Comparison of ENCODE assay signal across 8 cellular contexts in the genomic region with DNA sequence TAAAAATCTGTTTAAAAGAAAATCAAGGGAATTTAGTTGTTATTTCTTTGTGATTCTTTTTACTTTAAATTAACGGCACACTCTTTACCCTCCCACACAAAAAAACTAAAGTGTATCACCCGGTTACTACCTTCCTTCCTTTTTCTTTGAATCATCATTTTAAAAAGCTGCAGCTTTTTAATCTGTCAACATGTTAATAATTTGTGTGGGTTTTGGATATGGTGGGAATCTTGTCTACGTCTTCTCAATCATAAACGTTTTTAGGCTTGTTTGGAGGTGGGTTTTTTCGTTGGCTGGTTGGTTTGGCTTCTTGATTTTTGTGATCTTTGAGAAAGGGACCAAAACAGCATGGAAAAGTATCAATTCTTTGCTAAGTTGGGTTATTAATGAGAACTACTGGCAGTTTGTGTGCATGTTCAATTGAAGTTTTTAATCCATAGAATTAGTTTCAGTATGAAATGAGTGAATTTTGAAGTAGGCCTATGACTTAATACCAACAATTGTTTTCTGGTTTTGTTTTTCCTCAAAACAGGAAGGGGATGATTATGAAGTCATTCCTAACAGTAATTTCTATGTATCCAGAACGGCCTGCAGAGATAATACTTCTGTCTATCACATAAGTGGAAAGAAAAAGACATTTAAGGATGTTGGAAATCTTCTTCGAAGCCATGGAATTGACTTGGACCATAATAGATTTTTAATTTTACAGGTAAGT. TPM values are rescaled to one million over a fixed set of nuclear protein-coding genes. Genes with fewer than 3 reads are reported as not detected.
DNase-seq lines count a peak whose midpoint lies in the region; ATAC-seq and TF ChIP-seq lines count a peak whose summit lies in the region.

No MANE protein-coding gene starts in this region.

- peak overlapping the region; percentile 20 for H3K27ac ChIP-seq in A673 (ENCODE audit: low read depth, low read length, poor library complexity, severe bottlenecking)
- peak overlapping the region in 2 of 3 donors; percentile 1 to 13 for H3K27ac ChIP-seq in right lobe of liver
- H3K27ac ChIP-seq in adrenal gland, result peak overlapping the region in 1 of 5 donors; percentile 19

- intact Hi-C loops in A673 (cut with micrococcal nuclease; ENCODE audit: unreplicated experiment) (no loop called here), right lobe of liver (cut with DNase I) (no loop called here), adrenal gland (cut with DNase I) (no loop called here)
- intact Hi-C loops in activated T-helper 2 cell treated with anti-CD3 and anti-CD28 coated beads, Interferon-gamma antibody, Interleukin-2, Interleukin-4, amounts not matched to agents 10 μg/mL and 5 μg/mL and 100 μg/mL, durations not matched to agents 14 hours and 24 hours and 36 hours (cut with micrococcal nuclease), result loop anchor here (5.0 kb wide), 1 partner anchor 177 kb away; a partner anchor contains a TSS

- peaks cover 81% of the 10 kb centered on the region for H3K36me3 Mint-ChIP-seq in activated T-helper 2 cell treated with anti-CD3 and anti-CD28 coated beads, Interferon-gamma antibody, Interleukin-2, Interleukin-4, amounts not matched to agents 10 μg/mL and 5 μg/mL and 100 μg/mL, durations not matched to agents 14 hours and 24 hours and 36 hours (ENCODE audit: low read depth)

- H3K4me3 Mint-ChIP-seq in activated T-helper 2 cell treated with anti-CD3 and anti-CD28 coated beads, Interferon-gamma antibody, Interleukin-2, Interleukin-4, amounts not matched to agents 10 μg/mL and 5 μg/mL and 100 μg/mL, durations not matched to agents 14 hours and 24 hours and 36 hours (ENCODE audit: low read depth), result peak overlapping the region; percentile 92

- no peak for ATAC-seq in right lobe of liver

- peaks cover 46% of the 10 kb centered on the region for H3K4me1 Mint-ChIP-seq in activated T-helper 2 cell treated with anti-CD3 and anti-CD28 coated beads, Interferon-gamma antibody, Interleukin-2, Interleukin-4, amounts not matched to agents 10 μg/mL and 5 μg/mL and 100 μg/mL, durations not matched to agents 14 hours and 24 hours and 36 hours (ENCODE audit: low read depth)

- H3K27me3 ChIP-seq in A673 (replicated peaks; ENCODE audit: insufficient read depth, low read depth, low read length, poor library complexity) (no peaks in the 10 kb centered on the region), HAP-1 (ENCODE audit: low read depth) (no peaks in the 10 kb centered on the region), right lobe of liver (no peaks in the 10 kb centered on the region), adrenal gland (no peaks in the 10 kb centered on the region)

- POLR2A ChIA-PET in A673 (lab: Charles Lee; ENCODE audit: low non-redundant PET), result no interaction called here

- no peaks in the 10 kb centered on the region for H3K9me3 Mint-ChIP-seq in activated T-helper 2 cell treated with anti-CD3 and anti-CD28 coated beads, Interferon-gamma antibody, Interleukin-2, Interleukin-4, amounts not matched to agents 10 μg/mL and 5 μg/mL and 100 μg/mL, durations not matched to agents 14 hours and 24 hours and 36 hours

- no peaks in the 10 kb centered on the region for H3K27me3 Mint-ChIP-seq in activated T-helper 2 cell treated with anti-CD3 and anti-CD28 coated beads, Interferon-gamma antibody, Interleukin-2, Interleukin-4, amounts not matched to agents 10 μg/mL and 5 μg/mL and 100 μg/mL, durations not matched to agents 14 hours and 24 hours and 36 hours (ENCODE audit: low read depth)

- peaks cover 12% of the 10 kb centered on the region for H3K4me1 ChIP-seq in A673 (ENCODE audit: insufficient read depth, low read length, poor library complexity, severe bottlenecking)
- H3K4me1 ChIP-seq in HAP-1, result no peaks in the 10 kb centered on the region; the same call in none of the 2 replicates
- peaks cover 0 to 7% (median 0%) of the 10 kb centered on the region in 4 donors for H3K4me1 ChIP-seq in right lobe of liver
- no peaks in the 10 kb centered on the region for H3K4me1 ChIP-seq in adrenal gland (replicated peaks in 1 of 2)

- 61% methylated on average over 7 of the region's 7 CpGs for WGBS in right lobe of liver (ENCODE audit: insufficient coverage, low coverage, low lambda C conversion rate, missing lambda C conversion rate)
- 48 to 58% (median 54%) methylated on average over 7 of the region's 7 CpGs for WGBS in adrenal gland, 4 donors

- DNase-seq in A673 (ENCODE audit: low spot score) (no peak), HAP-1 (ENCODE audit: low spot score in 2 of 2) (no peak), right lobe of liver (no peak), adrenal gland (no peak), NCI-H345 treated with DMSO at 0.1 percent for 48 hours (lab: John Stamatoyannopoulos, UW; ENCODE audit: unreplicated experiment) (no peak), NCI-H1048 (lab: John Stamatoyannopoulos, UW) (no peak), NCI-H345 (lab: John Stamatoyannopoulos, UW) (no peak)
- DNase-seq in activated T-helper 2 cell treated with anti-CD3 and anti-CD28 coated beads, Interferon-gamma antibody, Interleukin-2, Interleukin-4, amounts not matched to agents 10 μg/mL and 5 μg/mL and 100 μg/mL, durations not matched to agents 14 hours and 24 hours and 36 hours (ENCODE audit: low spot score), result no peak

- TF ChIP-seq POLR2A in right lobe of liver (IDR thresholded peaks at IDR 0.05) (no peak), adrenal gland (IDR thresholded peaks at IDR 0.05) (no peak)

- CTCF ChIA-PET in A673 (lab: Charles Lee), result no interaction called here

- H3K4me3 ChIP-seq in A673 (ENCODE audit: low read depth, low read length, poor library complexity, severe bottlenecking) (peak overlapping the region; percentile 69), HAP-1 (peak overlapping the region; percentile 91), right lobe of liver (no peak overlapping the region), adrenal gland (peak overlapping the region in 1 of 4 donors; percentile 1)

- peak overlapping the region; percentile 69 for H3K27ac Mint-ChIP-seq in activated T-helper 2 cell treated with anti-CD3 and anti-CD28 coated beads, Interferon-gamma antibody, Interleukin-2, Interleukin-4, amounts not matched to agents 10 μg/mL and 5 μg/mL and 100 μg/mL, durations not matched to agents 14 hours and 24 hours and 36 hours

- no TSS peak for BruUV-seq in A673 (replicated peaks; lab: Mats Ljungman, UMichigan)

- no peak for TF ChIP-seq CTCF in A673 (conservative IDR thresholded peaks at IDR 0.05; ENCODE audit: low read depth, low read length)
- no peak for TF ChIP-seq CTCF in right lobe of liver (IDR thresholded peaks at IDR 0.05)
- TF ChIP-seq CTCF in adrenal gland (IDR thresholded peaks at IDR 0.05), result no peak

- in situ Hi-C loops in HAP-1 (cut with MboI; ENCODE audit: low sequenced_read_pairs), result no loop called here

- H3K9me3 ChIP-seq in A673 (ENCODE audit: low read depth, low read length, poor library complexity, severe bottlenecking) (no peaks in the 10 kb centered on the region), HAP-1 (no peaks in the 10 kb centered on the region), right lobe of liver (no peaks in the 10 kb centered on the region), adrenal gland (replicated peaks in 1 of 3) (no peaks in the 10 kb centered on the region)

- H3K36me3 ChIP-seq in A673 (ENCODE audit: insufficient read depth, low read length, poor library complexity, severe bottlenecking) (peaks cover 57% of the 10 kb centered on the region), HAP-1 (replicated peaks) (peaks cover 79% of the 10 kb centered on the region), right lobe of liver (peaks cover 0 to 4% (median 0%) of the 10 kb centered on the region in 4 donors), adrenal gland (replicated peaks in 1 of 2) (no peaks in the 10 kb centered on the region)

RNA-seq across cellular contexts. Expression of a gene that starts 4.5 kb away (rescaled TPM):
- 201 and 209 TPM in 2 replicates for total RNA-seq in A673 (2021)
- total RNA-seq in activated T-helper 2 cell treated with anti-CD3 and anti-CD28 coated beads, Interferon-gamma antibody, Interleukin-2, Interleukin-4, amounts not matched to agents 10 μg/mL and 5 μg/mL and 100 μg/mL, durations not matched to agents 14 hours and 24 hours and 36 hours, result 180 and 194 TPM in 2 replicates
- 10 to 100 TPM; 11.3 to 26.7 (median 18.1) TPM for total RNA-seq in right lobe of liver
- total RNA-seq in adrenal gland, result 10 to 100 TPM; 10.5 to 32.8 (median 19.7) TPM
- 10 to 100 TPM; 29.0 to 48.5 (median 44.5) TPM for polyA plus RNA-seq in adrenal gland

RNA-seq across cellular contexts. Expression of a gene that starts 4.9 kb away (rescaled TPM):
- total RNA-seq in A673 (2021), result 20.2 and 25.4 TPM in 2 replicates
- 16.6 and 19.2 TPM in 2 replicates for total RNA-seq in activated T-helper 2 cell treated with anti-CD3 and anti-CD28 coated beads, Interferon-gamma antibody, Interleukin-2, Interleukin-4, amounts not matched to agents 10 μg/mL and 5 μg/mL and 100 μg/mL, durations not matched to agents 14 hours and 24 hours and 36 hours
- total RNA-seq in right lobe of liver, result 10 to 100 TPM in 2 of 6 experiments, 1 to 10 TPM in 4; 6.7 to 13.7 (median 8.5) TPM
- 10 to 100 TPM; 11.0 to 28.9 (median 17.7) TPM for total RNA-seq in adrenal gland
- polyA plus RNA-seq in adrenal gland, result 10 to 100 TPM; 16.7 to 37.3 (median 27.4) TPM

RNA-seq across cellular contexts. Expression of a gene that starts 45.6 kb away (rescaled TPM):
- 12.8 and 15.3 TPM in 2 replicates for total RNA-seq in A673 (2021)
- 35.9 and 37.0 TPM in 2 replicates for total RNA-seq in activated T-helper 2 cell treated with anti-CD3 and anti-CD28 coated beads, Interferon-gamma antibody, Interleukin-2, Interleukin-4, amounts not matched to agents 10 μg/mL and 5 μg/mL and 100 μg/mL, durations not matched to agents 14 hours and 24 hours and 36 hours
- under 1 TPM; 0.07 to 0.56 (median 0.31) TPM for total RNA-seq in right lobe of liver
- 1 to 10 TPM in 5 of 8 donors, under 1 TPM in 3; 0.35 to 2.7 (median 1.2) TPM for total RNA-seq in adrenal gland
- polyA plus RNA-seq in adrenal gland, result under 1 TPM; 0.32 to 0.93 (median 0.61) TPM

Comparison
In these comparisons a context has a peak if more than half of its experiments do, and no peak if none do; other contexts are left out.
1. H3K4me3 ChIP-seq: peak in A673 (single experiment) and HAP-1 (single experiment); none in right lobe of liver (0 of 3).